8 cellular contexts compared by ENCODE assay signal in genomic region chr4:152778656-152779512, GRCh38. TPM values are rescaled to one million over a fixed set of nuclear protein-coding genes. Genes with fewer than 3 reads are reported as not detected.
DNase-seq lines count a peak whose midpoint lies in the region; ATAC-seq and TF ChIP-seq lines count a peak whose summit lies in the region.

No MANE protein-coding gene starts in this region.

- peak overlapping the region; percentile 94 for H3K27ac Mint-ChIP-seq in Caco-2 (ENCODE audit: unreplicated experiment)
- H3K27ac Mint-ChIP-seq in activated naive CD4-positive, alpha-beta T cell treated with anti-CD3 and anti-CD28 coated beads, Interleukin-2, amount 50 U/mL, for 24 hours = peak overlapping the region; percentile 94

- ATAC-seq in HCT116 (no peak), PC-3 (peak; percentile 12), left cardiac atrium (peak; percentile 16 to 45), GM21526 (IDR thresholded peaks at IDR 0.05; ENCODE audit: low FRiP score, unreplicated experiment) (no peak), HG02870 (IDR thresholded peaks at IDR 0.05; ENCODE audit: unreplicated experiment) (no peak)

- H3K27ac ChIP-seq in HCT116 (ENCODE audit: low read depth, low read length) (peak overlapping the region; percentile 63), PC-3 (ENCODE audit: low read length) (no peak overlapping the region), parathyroid adenoma (peak overlapping the region; percentile 90)

- no peak for TF ChIP-seq RAD21 in HCT116 (IDR thresholded peaks at IDR 0.05; ENCODE audit: low read depth)

- H3K9ac ChIP-seq in HCT116 (ENCODE audit: low read length) (peak overlapping the region; percentile 86), PC-3 (ENCODE audit: low read length) (peak overlapping the region; percentile 69), parathyroid adenoma (peak overlapping the region; percentile 63)

- no peak for TF ChIP-seq CTCF in Caco-2 (IDR thresholded peaks at IDR 0.05; ENCODE audit: insufficient read depth in 1 of 2, low read depth in 1 of 2, low read length in 1 of 2, severe bottlenecking in 1 of 2, unreplicated experiment in 1 of 2)
- no peak for TF ChIP-seq CTCF in HCT116 (IDR thresholded peaks at IDR 0.05 in 2 of 3, conservative IDR thresholded peaks at IDR 0.05 in 1 of 3; ENCODE audit: borderline replicate concordance in 1 of 3, insufficient read depth in 1 of 3, low read depth in 2 of 3, low read length in 2 of 3)
- TF ChIP-seq CTCF in PC-3 (conservative IDR thresholded peaks at IDR 0.05; ENCODE audit: low read depth, low read length) = no peak
- TF ChIP-seq CTCF in parathyroid adenoma (IDR thresholded peaks at IDR 0.05) = no peak

- no peaks in the 10 kb centered on the region for H3K9me3 Mint-ChIP-seq in Caco-2 (ENCODE audit: unreplicated experiment)
- no peaks in the 10 kb centered on the region for H3K9me3 Mint-ChIP-seq in activated naive CD4-positive, alpha-beta T cell treated with anti-CD3 and anti-CD28 coated beads, Interleukin-2, amount 50 U/mL, for 24 hours

- BruUV-seq in Caco-2 (replicated peaks; lab: Mats Ljungman, UMichigan) (TSS peak; percentile 60), HCT116 (replicated peaks; lab: Mats Ljungman, UMichigan) (TSS peak; percentile 68), PC-3 (replicated peaks; lab: Mats Ljungman, UMichigan) (TSS peak; percentile 24)

- H4K20me1 ChIP-seq in HCT116 (ENCODE audit: insufficient read depth) = no peaks in the 10 kb centered on the region
- H4K20me1 ChIP-seq in PC-3 (ENCODE audit: low read length) = peaks cover 20% of the 10 kb centered on the region; the same call in 1 of the 2 replicates

- peaks cover 5% of the 10 kb centered on the region; the same call in 1 of the 2 replicates for H3K4me1 ChIP-seq in Caco-2
- H3K4me1 ChIP-seq in HCT116 (ENCODE audit: control insufficient read depth in 1 of 2, insufficient read depth in 2 of 2, low read length in 2 of 2) = peaks cover 5 to 21% of the 10 kb centered on the region in 2 experiments; a peak in 3 of 4 replicates
- peaks cover 18% of the 10 kb centered on the region; the same call in 1 of the 2 replicates for H3K4me1 ChIP-seq in PC-3 (ENCODE audit: insufficient read depth, low read length)
- H3K4me1 ChIP-seq in parathyroid adenoma = no peaks in the 10 kb centered on the region

- H3K36me3 ChIP-seq in Caco-2 (ENCODE audit: control insufficient read depth, insufficient read depth, low read length) = no peaks in the 10 kb centered on the region
- H3K36me3 ChIP-seq in HCT116 (ENCODE audit: control insufficient read depth in 1 of 2, insufficient read depth in 2 of 2, low read length in 2 of 2) = no peaks in the 10 kb centered on the region
- no peaks in the 10 kb centered on the region for H3K36me3 ChIP-seq in PC-3 (ENCODE audit: low read depth, low read length)
- no peaks in the 10 kb centered on the region for H3K36me3 ChIP-seq in parathyroid adenoma (ENCODE audit: control insufficient read depth, insufficient read depth, low read length)

- no peaks in the 10 kb centered on the region for H3F3A ChIP-seq in PC-3 (ENCODE audit: low read length, unreplicated experiment)

- H3K79me2 ChIP-seq in HCT116 (ENCODE audit: insufficient read depth, low read length) = peaks cover 38% of the 10 kb centered on the region
- peaks cover 39% of the 10 kb centered on the region for H3K79me2 ChIP-seq in PC-3 (ENCODE audit: low read length)
- H3K79me2 ChIP-seq in parathyroid adenoma = peaks cover 4% of the 10 kb centered on the region

- TF ChIP-seq POLR2A in HCT116 (IDR thresholded peaks at IDR 0.05; ENCODE audit: borderline replicate concordance, extremely low read depth, insufficient read depth, insufficient read length) = no peak

- DNase-seq in Caco-2 (no peak), HCT116 (ENCODE audit: low read depth, low spot score) (no peak), PC-3 (peak; percentile 6), left cardiac atrium (peak; percentile 47)

- H3K4me1 Mint-ChIP-seq in Caco-2 (ENCODE audit: low read depth, unreplicated experiment) = no peaks in the 10 kb centered on the region
- H3K4me1 Mint-ChIP-seq in activated naive CD4-positive, alpha-beta T cell treated with anti-CD3 and anti-CD28 coated beads, Interleukin-2, amount 50 U/mL, for 24 hours = peaks cover 43% of the 10 kb centered on the region

- H2AFZ ChIP-seq in HCT116 (ENCODE audit: low read depth, low read length, poor library complexity, severe bottlenecking) (peak overlapping the region; percentile 93), PC-3 (ENCODE audit: low read length) (peak overlapping the region; percentile 84), parathyroid adenoma (peak overlapping the region; percentile 96)

- intact Hi-C loops in Caco-2 (cut with micrococcal nuclease; ENCODE audit: unreplicated experiment) = loop anchor here (1.0 kb wide), 1 partner anchor 349 kb away; no protein-coding TSS in a partner anchor
- intact Hi-C loops in HCT116 (cut with micrococcal nuclease) = loop anchor here (2.0 kb wide), 1 partner anchor 242 kb away; the partner anchor contains the start of gene FBXW7
- intact Hi-C loops in PC-3 (cut with micrococcal nuclease) = no loop called here
- intact Hi-C loops in left cardiac atrium (cut with DNase I) = no loop called here

- H3K9me2 ChIP-seq in HCT116 (ENCODE audit: insufficient read depth) (no peaks in the 10 kb centered on the region), PC-3 (replicated peaks; ENCODE audit: low read length) (no peaks in the 10 kb centered on the region)

- H3K4me2 ChIP-seq in HCT116 (ENCODE audit: low read length) (peak overlapping the region; percentile 91), PC-3 (ENCODE audit: low read length) (peak overlapping the region; percentile 78), parathyroid adenoma (ENCODE audit: low read length) (peak overlapping the region; percentile 88)

- H3K9me3 ChIP-seq in Caco-2 = no peaks in the 10 kb centered on the region
- H3K9me3 ChIP-seq in HCT116 (ENCODE audit: control insufficient read depth in 1 of 2, insufficient read depth in 1 of 2, low read depth in 1 of 2, low read length in 2 of 2) = no peaks in the 10 kb centered on the region
- no peaks in the 10 kb centered on the region for H3K9me3 ChIP-seq in PC-3 (ENCODE audit: low read length)
- H3K9me3 ChIP-seq in parathyroid adenoma (ENCODE audit: control insufficient read depth, low read length) = no peaks in the 10 kb centered on the region

- POLR2A ChIA-PET in Caco-2 (lab: Charles Lee) = interaction anchor here (0.5 kb wide), 1 partner anchor 1673 kb away, joined by 3 read pairs; no protein-coding TSS in a partner anchor
- POLR2A ChIA-PET in HCT116 (lab: Charles Lee) = interaction anchor here (1.4 kb wide), 1 partner anchor 11 kb away, joined by 3 read pairs; no protein-coding TSS in a partner anchor
- POLR2A ChIA-PET in PC-3 (lab: Charles Lee; ENCODE audit: unreplicated experiment) = interaction anchor here (0.6 to 0.7 kb wide), 3 partner anchors 191 to 253 kb away, joined by 3 to 8 read pairs (median 5); no protein-coding TSS in a partner anchor

- CTCF ChIA-PET in Caco-2 (lab: Charles Lee) = interaction anchor here (0.7 to 1.6 kb wide), 3 partner anchors 23 to 278 kb away, joined by 3 to 6 read pairs (median 3); partner anchors contain the start of gene FHDC1
- CTCF ChIA-PET in HCT116 (lab: Charles Lee) = interaction anchor here (0.7 to 1.3 kb wide), 3 partner anchors 44 to 370 kb away, joined by 3 to 4 read pairs (median 3); no protein-coding TSS in a partner anchor
- CTCF ChIA-PET in PC-3 (lab: Charles Lee) = interaction anchor here (0.6 kb wide), 1 partner anchor 336 kb away, joined by 3 read pairs; no protein-coding TSS in a partner anchor

- H3K27me3 ChIP-seq in Caco-2 (replicated peaks; ENCODE audit: control insufficient read depth, insufficient read depth, low read length) (no peaks in the 10 kb centered on the region), HCT116 (ENCODE audit: insufficient read depth, low read length) (no peaks in the 10 kb centered on the region), PC-3 (ENCODE audit: low read length) (no peaks in the 10 kb centered on the region), parathyroid adenoma (ENCODE audit: control insufficient read depth, insufficient read depth, low read length) (no peaks in the 10 kb centered on the region)

- RAD21 ChIA-PET in HCT116 (lab: Charles Lee; ENCODE audit: low non-redundant PET in 1 of 2, low total read pairs in 2 of 2, uncharacterized antibody in 2 of 2, unreplicated experiment in 2 of 2) = no interaction called here

- H3K36me3 Mint-ChIP-seq in Caco-2 (ENCODE audit: insufficient read depth, unreplicated experiment) = peaks cover 9% of the 10 kb centered on the region
- H3K36me3 Mint-ChIP-seq in activated naive CD4-positive, alpha-beta T cell treated with anti-CD3 and anti-CD28 coated beads, Interleukin-2, amount 50 U/mL, for 24 hours = no peaks in the 10 kb centered on the region

- peak overlapping the region; percentile 93 for H3K4me3 Mint-ChIP-seq in Caco-2 (ENCODE audit: unreplicated experiment)
- peak overlapping the region; percentile 99 for H3K4me3 Mint-ChIP-seq in activated naive CD4-positive, alpha-beta T cell treated with anti-CD3 and anti-CD28 coated beads, Interleukin-2, amount 50 U/mL, for 24 hours

- peak overlapping the region; percentile 86 for H3K4me3 ChIP-seq in Caco-2 (ENCODE audit: low read depth, low read length)
- H3K4me3 ChIP-seq in HCT116 (replicated peaks in 1 of 2; ENCODE audit: low read depth in 1 of 2, low read length in 2 of 2) = peak overlapping the region; percentile 78 to 92
- peak overlapping the region; percentile 98 for H3K4me3 ChIP-seq in PC-3 (ENCODE audit: low read length)
- H3K4me3 ChIP-seq in parathyroid adenoma (ENCODE audit: low read depth, low read length) = peak overlapping the region; percentile 74

- no peaks in the 10 kb centered on the region for H3K27me3 Mint-ChIP-seq in Caco-2 (ENCODE audit: insufficient read depth, unreplicated experiment)
- peaks cover under 1% of the 10 kb centered on the region for H3K27me3 Mint-ChIP-seq in activated naive CD4-positive, alpha-beta T cell treated with anti-CD3 and anti-CD28 coated beads, Interleukin-2, amount 50 U/mL, for 24 hours

TF ChIP-seq in HCT116, 20 proteins besides CTCF, POLR2A, EP300 and RAD21 (continues in another document):
- no peak for TF ChIP-seq FOSL1 (IDR thresholded peaks at IDR 0.05; ENCODE audit: low read depth)
- no peak for TF ChIP-seq YY1 (IDR thresholded peaks at IDR 0.05; ENCODE audit: extremely low read depth, insufficient replicate concordance, low read depth, low read length)
- no peak for TF ChIP-seq SIN3A (IDR thresholded peaks at IDR 0.05; ENCODE audit: low read depth)

RNA-seq across cellular contexts. Expression of gene TIGD4, which starts 0.6 kb away (rescaled TPM):
- total RNA-seq in Caco-2 (2022) (0.95 and 1.0 TPM in 2 replicates), HCT116 (2021; ENCODE audit: unreplicated experiment) (0.42 TPM), PC-3 (2014; rRNA removed) (0.07 TPM in 1 of 2 replicates, not detected in the other), left cardiac atrium (under 1 TPM; 0.10 to 0.12 TPM)
- 0.09 and 0.14 TPM in 2 replicates for polyA plus RNA-seq in HCT116 (2012)

RNA-seq across cellular contexts. Expression of gene ARFIP1, which starts 0.9 kb away (rescaled TPM):
- 26.9 and 31.9 TPM in 2 replicates for total RNA-seq in Caco-2 (2022)
- 32.7 TPM for total RNA-seq in HCT116 (2021; ENCODE audit: unreplicated experiment)
- 9.2 and 13.7 TPM in 2 replicates for polyA plus RNA-seq in HCT116 (2012)
- 23.5 and 28.1 TPM in 2 replicates for total RNA-seq in PC-3 (2014; rRNA removed)
- total RNA-seq in left cardiac atrium = 10 to 100 TPM; 18.0 to 19.0 TPM

Comparison
In these comparisons a context has a peak if more than half of its experiments do, and no peak if none do; other contexts are left out.
1. DNase-seq: peak in PC-3 (single experiment) and left cardiac atrium (single experiment); none in Caco-2 (0 of 2) and HCT116 (single experiment).
2. ATAC-seq: peak in PC-3 (single experiment) and left cardiac atrium (2 of 2); none in HCT116 (single experiment), GM21526 (single experiment) and HG02870 (single experiment).
3. intact Hi-C loops: an anchor here in Caco-2 (1.0 kb wide) and HCT116 (2.0 kb wide); none called in PC-3 and left cardiac atrium.
4. Peak in every context shown above with its lines, with median percentiles within 50 percentile points of each other: H3K4me3 ChIP-seq, H2AFZ ChIP-seq, H3K4me2 ChIP-seq and H3K9ac ChIP-seq.